8 cellular contexts compared by ENCODE assay signal in the genomic region with DNA sequence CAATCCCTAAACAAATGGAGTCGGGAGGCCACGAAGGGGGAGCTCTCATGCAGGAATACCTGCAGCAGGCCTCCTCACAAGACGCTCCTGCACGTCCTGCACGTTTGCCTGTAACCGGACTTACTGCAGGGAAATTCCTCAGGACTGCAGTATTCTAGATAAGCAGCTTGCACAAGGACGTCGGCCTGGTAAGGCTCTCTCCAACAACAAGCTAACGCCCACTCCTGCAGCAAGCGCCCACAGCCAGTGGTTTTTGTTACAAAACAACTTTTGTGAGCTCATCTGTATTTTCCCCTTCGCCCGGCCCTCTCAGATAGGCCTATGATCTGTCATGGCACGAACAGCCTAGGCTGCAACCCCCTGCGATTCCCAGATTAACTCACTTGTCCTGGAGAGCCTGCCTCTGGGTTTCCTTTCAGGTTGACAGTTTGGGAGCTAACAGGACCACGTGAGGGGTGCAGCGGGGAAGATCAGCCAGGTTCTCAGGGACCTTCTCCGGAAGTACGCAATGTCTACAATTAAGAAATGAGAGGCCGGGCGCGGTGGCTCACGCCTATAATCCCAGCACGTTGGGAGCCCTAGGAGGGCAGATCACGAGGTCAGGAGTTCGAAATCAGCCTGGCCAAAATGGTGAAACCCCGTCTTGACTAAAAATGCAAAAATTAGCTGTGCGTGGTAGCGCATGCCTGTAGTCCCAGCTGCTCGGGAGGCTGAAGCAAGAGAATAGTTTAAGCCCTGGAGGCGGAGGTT. TPM values are rescaled to one million over a fixed set of nuclear protein-coding genes. Genes with fewer than 3 reads are reported as not detected.
A peak's percentile ranks its signal among the peaks of the same experiment; 100 is the strongest.
DNase-seq lines count a peak whose midpoint lies in the region; ATAC-seq and TF ChIP-seq lines count a peak whose summit lies in the region.

No MANE protein-coding gene starts in this region.

- ATAC-seq in HG03175 (IDR thresholded peaks at IDR 0.05; ENCODE audit: unreplicated experiment) (peak; percentile 4), left colon (peak; percentile 25), GM21367 (IDR thresholded peaks at IDR 0.05; ENCODE audit: unreplicated experiment) (no peak), HG02763 (IDR thresholded peaks at IDR 0.05; ENCODE audit: unreplicated experiment) (no peak)

- peak in 4 of 5 experiments; percentile 38 to 76 (median 49) for DNase-seq in T-helper 2 cell
- peak in 19 of 61 donors; percentile 17 to 77 (median 35) for DNase-seq in caudate nucleus (lab: John Stamatoyannopoulos, UW)
- peak; percentile 24 to 66 for DNase-seq in left colon
- peak; percentile 41 to 53 for DNase-seq in stimulated activated CD4-positive, alpha-beta T cell treated with anti-CD3 and anti-CD28 coated beads, Interleukin-2, amount 100 ng/mL, for 48 hours

- intact Hi-C loops in left colon (cut with DNase I, micrococcal nuclease) = no loop called here

- H3K27ac ChIP-seq in 22Rv1 (peak overlapping the region; percentile 98), caudate nucleus (ENCODE audit: low read depth, low read length) (peak overlapping the region; percentile 64)

- no peak for TF ChIP-seq CTCF in 22Rv1 (IDR thresholded peaks at IDR 0.05)

RNA-seq across cellular contexts. Expression of gene MIB2, which starts 0.9 kb away (rescaled TPM):
- total RNA-seq in left colon = 10 to 100 TPM; 84.8 to 86.1 TPM

RNA-seq across cellular contexts. Expression of gene FNDC10, which starts 14.4 kb away (rescaled TPM):
- total RNA-seq in left colon = 1 to 10 TPM; 3.1 to 3.3 TPM

RNA-seq across cellular contexts. Expression of gene MMP23B, which starts 17.6 kb away (rescaled TPM):
- 1 to 10 TPM; 1.2 to 7.2 TPM for total RNA-seq in left colon

RNA-seq across cellular contexts. Expression of gene SSU72, which starts 39.7 kb away (rescaled TPM):
- total RNA-seq in left colon = 100 to 1,000 TPM; 118 to 130 TPM

RNA-seq across cellular contexts. Expression of gene CDK11B, which starts 44.4 kb away (rescaled TPM):
- total RNA-seq in left colon = 10 to 100 TPM; 29.6 to 37.0 TPM

Comparison
In these comparisons a context has a peak if more than half of its experiments do, and no peak if none do; other contexts are left out.
1. ATAC-seq: peak in HG03175 (single experiment) and left colon (single experiment); none in GM21367 (single experiment) and HG02763 (single experiment).